7 cellular contexts compared by ENCODE assay signal in genomic region chr17:67995568-67996191, GRCh38. TPM values are rescaled to one million over a fixed set of nuclear protein-coding genes. Genes with fewer than 3 reads are reported as not detected.
DNase-seq lines count a peak whose midpoint lies in the region; ATAC-seq and TF ChIP-seq lines count a peak whose summit lies in the region.

No MANE protein-coding gene starts in this region.

- TF ChIP-seq CTCF in GM12872 (IDR thresholded peaks at IDR 0.05; ENCODE audit: insufficient read depth, low read depth, low read length) (0 out of 3 replicates have a peak, but pooled peaks have one; percentile 4), RWPE2 (IDR thresholded peaks at IDR 0.05; ENCODE audit: poor library complexity, severe bottlenecking) (peak; percentile 6)

- no peaks in the 10 kb centered on the region for H3K9me3 Mint-ChIP-seq in dendritic cell treated with granulocyte-macrophage colony-stimulating factor and Interleukin-4, amounts not matched to agents 40 ng/mL and 50 ng/mL, for 4 days

- peaks cover 42% of the 10 kb centered on the region for H3K4me1 Mint-ChIP-seq in dendritic cell treated with granulocyte-macrophage colony-stimulating factor and Interleukin-4, amounts not matched to agents 40 ng/mL and 50 ng/mL, for 4 days (ENCODE audit: low read depth)

- DNase-seq in RWPE2 (ENCODE audit: low spot score), result no peak
- peak; percentile 46 for DNase-seq in mesenchymal stem cell
- peak in 28 of 49 donors; percentile 9 to 69 (median 35) for DNase-seq in substantia nigra (lab: John Stamatoyannopoulos, UW)
- DNase-seq in kidney glomerular epithelial cell (lab: John Stamatoyannopoulos, UW), result no peak

- peaks cover 39% of the 10 kb centered on the region for H3K27me3 Mint-ChIP-seq in dendritic cell treated with granulocyte-macrophage colony-stimulating factor and Interleukin-4, amounts not matched to agents 40 ng/mL and 50 ng/mL, for 4 days

- peak overlapping the region; percentile 84 for H3K4me3 Mint-ChIP-seq in dendritic cell treated with granulocyte-macrophage colony-stimulating factor and Interleukin-4, amounts not matched to agents 40 ng/mL and 50 ng/mL, for 4 days

- H3K36me3 ChIP-seq in RWPE2 (ENCODE audit: low read depth), result peaks cover 7% of the 10 kb centered on the region
- peaks cover 0 to 3% of the 10 kb centered on the region in 2 experiments for H3K36me3 ChIP-seq in mesenchymal stem cell (ENCODE audit: control insufficient read depth in 1 of 2, insufficient read depth in 2 of 2, low read depth in 1 of 2, low read length in 2 of 2)

- intact Hi-C loops in dendritic cell treated with granulocyte-macrophage colony-stimulating factor and Interleukin-4, amounts not matched to agents 40 ng/mL and 50 ng/mL, for 4 days (cut with micrococcal nuclease), result no loop called here

- no peaks in the 10 kb centered on the region for H3K9me3 ChIP-seq in RWPE2 (ENCODE audit: severe bottlenecking)
- H3K9me3 ChIP-seq in mesenchymal stem cell (ENCODE audit: control insufficient read depth, low read length), result no peaks in the 10 kb centered on the region

- peak overlapping the region in 1 of 2 experiments; percentile 31 for H2BK12ac ChIP-seq in mesenchymal stem cell (ENCODE audit: low read length in 2 of 2)

- H3K27me3 ChIP-seq in RWPE2 (ENCODE audit: insufficient read depth, poor library complexity, severe bottlenecking), result no peaks in the 10 kb centered on the region
- H3K27me3 ChIP-seq in mesenchymal stem cell (ENCODE audit: control insufficient read depth in 1 of 2, insufficient read depth in 1 of 2, low read length in 2 of 2), result no peaks in the 10 kb centered on the region

- peak overlapping the region; percentile 32 to 36 for H3K14ac ChIP-seq in mesenchymal stem cell (ENCODE audit: low read length in 2 of 2)

- WGBS in mesenchymal stem cell, result 1% methylated on average over 42 of the region's 43 CpGs

- no peak overlapping the region for H2AK5ac ChIP-seq in mesenchymal stem cell (ENCODE audit: low read length, severe bottlenecking)

- H3K4ac ChIP-seq in mesenchymal stem cell (ENCODE audit: low read depth in 1 of 2, low read length in 2 of 2), result peak overlapping the region in 1 of 2 experiments; percentile 26

- H2AFZ ChIP-seq in mesenchymal stem cell (ENCODE audit: low read depth, low read length), result no peak overlapping the region

- H3K4me3 ChIP-seq in RWPE2 (ENCODE audit: severe bottlenecking), result peak overlapping the region; percentile 36
- peak overlapping the region; percentile 52 to 91 for H3K4me3 ChIP-seq in mesenchymal stem cell (ENCODE audit: insufficient read depth in 1 of 2, low read depth in 1 of 2, low read length in 2 of 2)

- H3K4me2 ChIP-seq in mesenchymal stem cell (ENCODE audit: low read length, poor library complexity, severe bottlenecking), result peak overlapping the region; percentile 99

- H2BK5ac ChIP-seq in mesenchymal stem cell (ENCODE audit: low read depth, low read length, poor library complexity, severe bottlenecking), result no peak overlapping the region

- H3K27ac ChIP-seq in RWPE2 (ENCODE audit: poor library complexity, severe bottlenecking) (no peak overlapping the region), mesenchymal stem cell (ENCODE audit: low read length, poor library complexity, severe bottlenecking) (no peak overlapping the region), substantia nigra (ENCODE audit: low read depth, low read length, poor library complexity, severe bottlenecking) (no peak overlapping the region)

- no peak overlapping the region for H2BK15ac ChIP-seq in mesenchymal stem cell (ENCODE audit: low read depth, poor library complexity, severe bottlenecking)

- H3K23ac ChIP-seq in mesenchymal stem cell (ENCODE audit: low read length in 2 of 2), result peak overlapping the region in 1 of 2 experiments; percentile 59

- peak overlapping the region in 1 of 2 experiments; percentile 61 for H3K18ac ChIP-seq in mesenchymal stem cell (ENCODE audit: low read depth in 1 of 2, low read length in 2 of 2)

- peak overlapping the region; percentile 88 for H3K9ac ChIP-seq in mesenchymal stem cell (ENCODE audit: low read length)

- H3K36me3 Mint-ChIP-seq in dendritic cell treated with granulocyte-macrophage colony-stimulating factor and Interleukin-4, amounts not matched to agents 40 ng/mL and 50 ng/mL, for 4 days (ENCODE audit: low read depth), result peaks cover 35% of the 10 kb centered on the region

- ATAC-seq in RWPE2 (ENCODE audit: low read depth) (peak; percentile 1; the same call in 1 of the 3 replicates), HG03159 (IDR thresholded peaks at IDR 0.05; ENCODE audit: unreplicated experiment) (no peak)

- peak overlapping the region; percentile 50 for H4K91ac ChIP-seq in mesenchymal stem cell (ENCODE audit: low read length)

- peak overlapping the region; percentile 89 for H3K27ac Mint-ChIP-seq in dendritic cell treated with granulocyte-macrophage colony-stimulating factor and Interleukin-4, amounts not matched to agents 40 ng/mL and 50 ng/mL, for 4 days

- no peak overlapping the region for H4K8ac ChIP-seq in mesenchymal stem cell (ENCODE audit: low read length)

- H3K79me1 ChIP-seq in mesenchymal stem cell (replicated peaks; ENCODE audit: low read length, poor library complexity, severe bottlenecking), result no peaks in the 10 kb centered on the region

- H3K4me1 ChIP-seq in RWPE2 (ENCODE audit: insufficient read depth, poor library complexity, severe bottlenecking), result peaks cover 10% of the 10 kb centered on the region
- peaks cover 14% of the 10 kb centered on the region for H3K4me1 ChIP-seq in mesenchymal stem cell (ENCODE audit: control insufficient read depth, insufficient read depth, low read depth, low read length)

- H2BK120ac ChIP-seq in mesenchymal stem cell (ENCODE audit: low read depth, low read length), result no peak overlapping the region

RNA-seq across cellular contexts. Expression of gene C17orf58, which starts 0.6 kb away (rescaled TPM):
- polyA plus RNA-seq in mesenchymal stem cell (2013, experiment 1 of 2), result 15.1 TPM
- 15.3 TPM for polyA plus RNA-seq in mesenchymal stem cell (2013, experiment 2 of 2)

RNA-seq across cellular contexts. Expression of gene KPNA2, which starts 39.9 kb away (rescaled TPM):
- 92.3 TPM for polyA plus RNA-seq in mesenchymal stem cell (2013, experiment 1 of 2)
- polyA plus RNA-seq in mesenchymal stem cell (2013, experiment 2 of 2), result 90.7 TPM

Comparison
In these comparisons a context has a peak if more than half of its experiments do, and no peak if none do; other contexts are left out.
1. DNase-seq: peak in mesenchymal stem cell (single experiment) and substantia nigra (28 of 49); none in RWPE2 (single experiment) and kidney glomerular epithelial cell (single experiment).